Comparison of ENCODE assay signal across 21 cellular contexts in genomic region chr16:27758544-27758943, GRCh38.
"Had no signal": no experiment of that assay in that cellular context is flagged by ENCODE, and none has a peak within 500 bp of the region (broad histone marks: within the 10 kb centered on the region; RNA-seq: fewer than 3 reads in every experiment).

No MANE protein-coding gene starts in this region.

- H3K4me1 ChIP-seq: psoas muscle, upper lobe of left lung, uterus had no signal

- ATAC-seq: left cardiac atrium; left ventricle myocardium superior; mucosa of descending colon; naive thymus-derived CD8-positive, alpha-beta T cell; sciatic nerve had no signal

- H3K27ac ChIP-seq: coronary artery, foreskin keratinocyte, hepatocyte, neutrophil, psoas muscle, suprapubic skin, tibial artery, upper lobe of left lung, uterus had no signal

- H3K27me3 ChIP-seq: esophagus squamous epithelium, foreskin keratinocyte, hepatocyte, neutrophil, suprapubic skin, tibial artery, upper lobe of left lung, uterus had no signal

- H3K4me3 Mint-ChIP-seq: naive thymus-derived CD8-positive, alpha-beta T cell had no signal

- H3K4me2 ChIP-seq: hepatocyte had no signal

- H3K9me3 Mint-ChIP-seq: naive thymus-derived CD8-positive, alpha-beta T cell had no signal

- DNase-seq: effector memory CD4-positive, alpha-beta T cell; esophagus squamous epithelium; head of caudate nucleus; kidney; left cardiac atrium; left ventricle myocardium superior; mucosa of descending colon; naive thymus-derived CD8-positive, alpha-beta T cell; psoas muscle; retina; stimulated activated naive CD4-positive, alpha-beta T cell treated with Interleukin-2 at 50 U/mL for 16 hours; tibial artery; upper lobe of left lung; uterus had no signal

- H3K4me3 ChIP-seq: coronary artery, esophagus squamous epithelium, hepatocyte, lung, mucosa of descending colon, psoas muscle, suprapubic skin, tibial artery, upper lobe of left lung, uterus had no signal

- H3K27me3 Mint-ChIP-seq: naive thymus-derived CD8-positive, alpha-beta T cell had no signal

- H3K36me3 ChIP-seq: uterus had no signal

- H3K9me3 ChIP-seq: esophagus squamous epithelium, mucosa of descending colon, neutrophil, psoas muscle, suprapubic skin, tibial artery, upper lobe of left lung, uterus had no signal
